ENCODE assay signal across 8 cellular contexts in genomic region chr1:46197551-46198025, GRCh38. TPM values are rescaled to one million over a fixed set of nuclear protein-coding genes. Genes with fewer than 3 reads are reported as not detected.
DNase-seq lines count a peak whose midpoint lies in the region; ATAC-seq and TF ChIP-seq lines count a peak whose summit lies in the region.

No MANE protein-coding gene starts in this region.

- no peaks in the 10 kb centered on the region for H3K36me3 ChIP-seq in Karpas-422 (ENCODE audit: insufficient read depth, low read length)

- ATAC-seq in CD4-positive, alpha-beta T cell (ENCODE audit: poor library complexity): no peak
- ATAC-seq in effector memory CD8-positive, alpha-beta T cell (replicated peaks): no peak

- H2AFZ ChIP-seq in Karpas-422 (ENCODE audit: low read length): peak overlapping the region; percentile 98

- peaks cover 37% of the 10 kb centered on the region for H3K36me3 Mint-ChIP-seq in CD4-positive, alpha-beta T cell (ENCODE audit: low read depth)
- H3K36me3 Mint-ChIP-seq in effector memory CD8-positive, alpha-beta T cell (ENCODE audit: insufficient read depth): peaks cover 5% of the 10 kb centered on the region
- no peaks in the 10 kb centered on the region for H3K36me3 Mint-ChIP-seq in neural crest cell (ENCODE audit: low read depth)

- no peaks in the 10 kb centered on the region for H3K9me2 ChIP-seq in Karpas-422 (replicated peaks; ENCODE audit: insufficient read depth, low read length)

- H3K9me3 ChIP-seq in CD4-positive, alpha-beta T cell (ENCODE audit: control insufficient read depth, low read length): no peaks in the 10 kb centered on the region
- H3K9me3 ChIP-seq in Karpas-422 (ENCODE audit: low read length): no peaks in the 10 kb centered on the region

- peaks cover 10% of the 10 kb centered on the region for H3K79me2 ChIP-seq in Karpas-422 (ENCODE audit: low read length)

- POLR2A ChIA-PET in CD4-positive, alpha-beta T cell (lab: Charles Lee): interaction anchor here (0.6 to 1.9 kb wide), 4 partner anchors 31 to 510 kb away, joined by 3 to 10 read pairs (median 3); no protein-coding TSS in a partner anchor

- H3K27ac ChIP-seq in CD4-positive, alpha-beta T cell (ENCODE audit: low read depth, low read length): no peak overlapping the region
- peak overlapping the region; percentile 60; the same call in 1 of the 2 replicates for H3K27ac ChIP-seq in Karpas-422 (ENCODE audit: low read length)

- no peak for TF ChIP-seq CTCF in CD4-positive, alpha-beta T cell (IDR thresholded peaks at IDR 0.05)
- TF ChIP-seq CTCF in neural crest cell (conservative IDR thresholded peaks at IDR 0.05): no peak

- no peaks in the 10 kb centered on the region for H3K9me3 Mint-ChIP-seq in CD4-positive, alpha-beta T cell
- no peaks in the 10 kb centered on the region for H3K9me3 Mint-ChIP-seq in effector memory CD8-positive, alpha-beta T cell
- H3K9me3 Mint-ChIP-seq in neural crest cell: no peaks in the 10 kb centered on the region

- H3K4me2 ChIP-seq in Karpas-422 (ENCODE audit: low read depth, low read length, poor library complexity, severe bottlenecking): peak overlapping the region; percentile 91

- intact Hi-C loops in CD4-positive, alpha-beta T cell (cut with DNase I, micrococcal nuclease): loop anchor here in 1 of 2 experiments (1.0 to 10.0 kb wide), 5 partner anchors 49 to 1843 kb away; partner anchors contain the start of genes ERI3, LRRC41, PIK3R3 and UQCRH

- no peak for DNase-seq in CD4-positive, alpha-beta T cell
- DNase-seq in Karpas-422: no peak
- DNase-seq in effector memory CD8-positive, alpha-beta T cell: no peak
- no peak for DNase-seq in neural crest cell (ENCODE audit: low read depth, low spot score)
- DNase-seq in stimulated activated CD4-positive, alpha-beta T cell treated with anti-CD3 and anti-CD28 coated beads, Interleukin-2, amount 100 ng/mL, for 24 hours: no peak
- DNase-seq in stimulated activated CD8-positive, alpha-beta memory T cell treated with anti-CD3 and anti-CD28 coated beads, Interleukin-4, amount 100 ng/mL, for 48 hours: no peak
- no peak for DNase-seq in NCI-H1048 (lab: John Stamatoyannopoulos, UW)
- no peak for DNase-seq in inferior parietal cortex (ENCODE audit: extremely low spot score)

- CTCF ChIA-PET in CD4-positive, alpha-beta T cell (lab: Charles Lee): interaction anchor here (0.6 kb wide), 1 partner anchor 302 kb away, joined by 3 read pairs; no protein-coding TSS in a partner anchor

- no peaks in the 10 kb centered on the region for H3K27me3 Mint-ChIP-seq in CD4-positive, alpha-beta T cell
- peaks cover 0 to under 1% of the 10 kb centered on the region in 2 donors for H3K27me3 Mint-ChIP-seq in effector memory CD8-positive, alpha-beta T cell
- H3K27me3 Mint-ChIP-seq in neural crest cell (ENCODE audit: low read depth): no peaks in the 10 kb centered on the region

- no peaks in the 10 kb centered on the region for H4K20me1 ChIP-seq in Karpas-422 (ENCODE audit: insufficient read depth, low read depth, low read length)

- H3K27me3 ChIP-seq in CD4-positive, alpha-beta T cell (ENCODE audit: control insufficient read depth, insufficient read depth, low read length): no peaks in the 10 kb centered on the region
- no peaks in the 10 kb centered on the region for H3K27me3 ChIP-seq in Karpas-422 (ENCODE audit: low read length)

- H3K4me3 Mint-ChIP-seq in CD4-positive, alpha-beta T cell: peak overlapping the region; percentile 86
- peak overlapping the region; percentile 78 for H3K4me3 Mint-ChIP-seq in effector memory CD8-positive, alpha-beta T cell
- peak overlapping the region; percentile 88 for H3K4me3 Mint-ChIP-seq in neural crest cell

- peak overlapping the region; percentile 39 for H3K27ac Mint-ChIP-seq in CD4-positive, alpha-beta T cell
- peak overlapping the region; percentile 35 to 89 for H3K27ac Mint-ChIP-seq in effector memory CD8-positive, alpha-beta T cell
- H3K27ac Mint-ChIP-seq in neural crest cell (ENCODE audit: unreplicated experiment): peak overlapping the region; percentile 57

- H3K4me1 Mint-ChIP-seq in CD4-positive, alpha-beta T cell (ENCODE audit: low read depth): peaks cover 30% of the 10 kb centered on the region
- peaks cover 9 to 13% of the 10 kb centered on the region in 2 donors for H3K4me1 Mint-ChIP-seq in effector memory CD8-positive, alpha-beta T cell (ENCODE audit: low read depth in 2 of 2)
- peaks cover 32% of the 10 kb centered on the region for H3K4me1 Mint-ChIP-seq in neural crest cell

- peak overlapping the region; percentile 98 for H3K9ac ChIP-seq in Karpas-422 (ENCODE audit: low read length)

- peak overlapping the region; percentile 99 for H3K4me3 ChIP-seq in Karpas-422 (ENCODE audit: low read length)

- peaks cover 25% of the 10 kb centered on the region for H3K4me1 ChIP-seq in Karpas-422 (ENCODE audit: low read length)

RNA-seq across cellular contexts. Expression of gene POMGNT1, which starts 0.6 kb away (rescaled TPM):
- 10 to 100 TPM; 21.1 to 29.0 TPM for total RNA-seq in CD4-positive, alpha-beta T cell
- 55.0 and 65.1 TPM in 2 replicates for total RNA-seq in Karpas-422 (2014; rRNA removed; shearing (Covaris generic); ENCODE audit: low replicate concordance)
- 80.4 and 86.7 TPM in 2 replicates for total RNA-seq in neural crest cell

RNA-seq across cellular contexts. Expression of gene LURAP1, which starts 5.5 kb away (rescaled TPM):
- under 1 TPM in 1 of 2 experiments, not detected in 1; 0.14 TPM for total RNA-seq in CD4-positive, alpha-beta T cell
- 0.25 TPM in 1 of 2 replicates, not detected in the other for total RNA-seq in Karpas-422 (2014; rRNA removed; shearing (Covaris generic); ENCODE audit: low replicate concordance)
- total RNA-seq in neural crest cell: 6.0 and 6.2 TPM in 2 replicates

RNA-seq across cellular contexts. Expression of gene P3R3URF, which starts 21.3 kb away (rescaled TPM):
- total RNA-seq in CD4-positive, alpha-beta T cell: not detected
- total RNA-seq in Karpas-422 (2014; rRNA removed; shearing (Covaris generic); ENCODE audit: low replicate concordance): not detected in 2 replicates
- not detected in 2 replicates for total RNA-seq in neural crest cell

RNA-seq across cellular contexts. Expression of gene TSPAN1, which starts 22.7 kb away (rescaled TPM):
- total RNA-seq in CD4-positive, alpha-beta T cell: not detected
- total RNA-seq in Karpas-422 (2014; rRNA removed; shearing (Covaris generic); ENCODE audit: low replicate concordance): not detected in 2 replicates
- total RNA-seq in neural crest cell: not detected in 2 replicates

RNA-seq across cellular contexts. Expression of gene RAD54L, which starts 50.0 kb away (rescaled TPM):
- 1 to 10 TPM in 1 of 2 experiments, under 1 TPM in 1; 0.33 to 1.0 TPM for total RNA-seq in CD4-positive, alpha-beta T cell
- 10.5 and 18.0 TPM in 2 replicates for total RNA-seq in Karpas-422 (2014; rRNA removed; shearing (Covaris generic); ENCODE audit: low replicate concordance)
- 54.2 and 55.8 TPM in 2 replicates for total RNA-seq in neural crest cell
